ENCODE assay signal across 23 cellular contexts in the genomic region with DNA sequence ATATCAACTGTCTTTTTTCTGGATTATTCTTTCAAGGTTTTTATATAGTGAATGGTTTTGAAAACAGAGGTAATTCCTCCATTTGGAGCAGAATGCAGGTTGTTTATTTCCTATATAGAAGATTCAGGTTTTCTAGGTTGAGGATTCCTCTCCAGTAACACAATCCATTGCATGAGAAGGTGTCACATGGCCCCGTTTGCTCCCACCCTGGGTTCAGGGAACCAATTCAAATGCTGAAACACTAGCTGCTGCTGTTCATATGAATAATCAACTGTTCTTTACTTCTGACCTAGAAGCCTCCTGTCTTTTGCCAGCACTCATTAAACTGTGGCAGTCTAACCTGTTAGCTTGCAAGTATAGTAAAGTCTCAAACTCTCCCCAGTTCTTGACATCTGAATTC.
A peak's percentile ranks its signal among the peaks of the same experiment; 100 is the strongest.
DNase-seq lines count a peak whose midpoint lies in the region; ATAC-seq and TF ChIP-seq lines count a peak whose summit lies in the region.
"Had no signal": no experiment of that assay in that cellular context is flagged by ENCODE, and none has a peak within 500 bp of the region (broad histone marks: within the 10 kb centered on the region; RNA-seq: fewer than 3 reads in every experiment).

No MANE protein-coding gene starts in this region.

- no peak for DNase-seq in GM23248
- DNase-seq in PC-3 = peak; percentile 32
- no peak for DNase-seq in epithelial cell of prostate (ENCODE audit: low read depth, low spot score)
- peak; percentile 19 for DNase-seq in iPS-NIHi7 (ENCODE audit: extremely low spot score)
- DNase-seq in GM10248 (ENCODE audit: extremely low spot score) = no peak
- DNase-seq in kidney glomerular epithelial cell (lab: John Stamatoyannopoulos, UW) = no peak
- DNase-seq: 8988T; CD4-positive, alpha-beta memory T cell; GF-D8; Karpas-422; MV-4-11; NCI-H1105 treated with DMSO at 0.1 percent for 48 hours; NCI-H2029 treated with DMSO at 0.1 percent for 48 hours; NCI-H345; NCI-H524; NCI-H774; OCI-M1 had no signal

- H3K79me2 ChIP-seq in GM23248 (ENCODE audit: insufficient read depth) (no peaks in the 10 kb centered on the region), PC-3 (ENCODE audit: low read length) (no peaks in the 10 kb centered on the region)

- CTCF ChIA-PET in PC-3 (lab: Charles Lee) (no interaction called here), GM10248 (lab: Yijun Ruan, JAX) (interaction anchor here (1.1 to 1.6 kb wide), 2 partner anchors 12 to 16 kb away, joined by 3 to 4 read pairs; no protein-coding TSS in a partner anchor)

- H3K36me3 ChIP-seq in GM23248 (ENCODE audit: low read depth) (no peaks in the 10 kb centered on the region), PC-3 (ENCODE audit: low read depth, low read length) (no peaks in the 10 kb centered on the region)
- H3K36me3 ChIP-seq: BLaER1 treated with 17β-estradiol and CSF1 and Interleukin-3, amounts not matched to agents 10 nM and 100 nM; SJSA1 had no signal

- H3K9me3 ChIP-seq in GM23248 (ENCODE audit: low read depth) (no peaks in the 10 kb centered on the region), PC-3 (ENCODE audit: low read length) (no peaks in the 10 kb centered on the region)
- H3K9me3 ChIP-seq: BLaER1 treated with 17β-estradiol and CSF1 and Interleukin-3, amounts not matched to agents 10 nM and 100 nM; SJSA1 had no signal

- peak overlapping the region; percentile 12 for H3K4me2 ChIP-seq in GM23248 (ENCODE audit: unreplicated experiment)
- H3K4me2 ChIP-seq in PC-3 (ENCODE audit: low read length) = peak overlapping the region; percentile 26; the same call in 1 of the 2 replicates
- H3K4me2 ChIP-seq: BLaER1 treated with 17β-estradiol and CSF1 and Interleukin-3, amounts not matched to agents 10 nM and 100 nM had no signal

- no TSS peak for BruUV-seq in PC-3 (replicated peaks; lab: Mats Ljungman, UMichigan)

- no peak overlapping the region for H3K9ac ChIP-seq in GM23248
- peak overlapping the region; percentile 26; the same call in 1 of the 2 replicates for H3K9ac ChIP-seq in PC-3 (ENCODE audit: low read length)
- H3K9ac ChIP-seq: BLaER1 treated with 17β-estradiol and CSF1 and Interleukin-3, amounts not matched to agents 10 nM and 100 nM had no signal

- TF ChIP-seq CTCF in PC-3 (conservative IDR thresholded peaks at IDR 0.05; ENCODE audit: low read depth, low read length) (no peak), GM10248 (IDR thresholded peaks at IDR 0.05; ENCODE audit: control extremely low read depth, extremely low read depth, low read depth, missing control alignments) (no peak)

- intact Hi-C loops in PC-3 (cut with micrococcal nuclease) = no loop called here

- H3K9me2 ChIP-seq in GM23248 (ENCODE audit: insufficient read depth) = no peaks in the 10 kb centered on the region
- no peaks in the 10 kb centered on the region for H3K9me2 ChIP-seq in PC-3 (replicated peaks; ENCODE audit: low read length)

- H3K27ac ChIP-seq in GM23248 (peak overlapping the region; percentile 92), PC-3 (ENCODE audit: low read length) (peak overlapping the region; percentile 82), epithelial cell of prostate (peak overlapping the region; percentile 52)
- H3K27ac ChIP-seq: BLaER1 treated with 17β-estradiol and CSF1 and Interleukin-3, amounts not matched to agents 10 nM and 100 nM; SJSA1 had no signal

- POLR2A ChIA-PET in PC-3 (lab: Charles Lee; ENCODE audit: unreplicated experiment) (no interaction called here), GM10248 (lab: Yijun Ruan, JAX) (no interaction called here)

- H3K4me1 ChIP-seq in GM23248 (ENCODE audit: insufficient read depth) (peaks cover 38% of the 10 kb centered on the region), PC-3 (ENCODE audit: insufficient read depth, low read length) (peaks cover 11% of the 10 kb centered on the region; the same call in 1 of the 2 replicates)
- H3K4me1 ChIP-seq: BLaER1 treated with 17β-estradiol and CSF1 and Interleukin-3, amounts not matched to agents 10 nM and 100 nM had no signal

- H3K4me3 ChIP-seq in GM23248 = no peak overlapping the region
- H3K4me3 ChIP-seq in PC-3 (ENCODE audit: low read length) = no peak overlapping the region
- H3K4me3 ChIP-seq: BLaER1 treated with 17β-estradiol and CSF1 and Interleukin-3, amounts not matched to agents 10 nM and 100 nM; SJSA1 had no signal

- WGBS in GM23248 (ENCODE audit: low coverage in 1 of 2, low lambda C conversion rate in 2 of 2, missing lambda C conversion rate in 2 of 2), 2 experiments = 41 to 59% methylated on average over 1 of the region's 1 CpG

- H2AFZ ChIP-seq in GM23248 (peak overlapping the region; percentile 26), PC-3 (ENCODE audit: low read length) (no peak overlapping the region)

- in situ Hi-C loops in GM23248 (cut with MboI) = no loop called here

- H3K27me3 ChIP-seq in GM23248 (replicated peaks; ENCODE audit: insufficient read depth) = no peaks in the 10 kb centered on the region
- H3K27me3 ChIP-seq in PC-3 (ENCODE audit: low read length) = no peaks in the 10 kb centered on the region
- H3K27me3 ChIP-seq: BLaER1 treated with 17β-estradiol and CSF1 and Interleukin-3, amounts not matched to agents 10 nM and 100 nM; SJSA1 had no signal

- ATAC-seq in PC-3 (no peak), HG02973 (IDR thresholded peaks at IDR 0.05; ENCODE audit: unreplicated experiment) (no peak), HG02642 (IDR thresholded peaks at IDR 0.05; ENCODE audit: poor library complexity, unreplicated experiment) (no peak)
- ATAC-seq: HCT116, Right ventricle myocardium inferior had no signal

- H3F3A ChIP-seq in GM23248 (ENCODE audit: insufficient read depth) (peaks cover 31% of the 10 kb centered on the region), PC-3 (ENCODE audit: low read length, unreplicated experiment) (no peaks in the 10 kb centered on the region)

- H4K20me1 ChIP-seq in GM23248 (ENCODE audit: insufficient read depth) (no peaks in the 10 kb centered on the region), PC-3 (ENCODE audit: low read length) (no peaks in the 10 kb centered on the region)
- H4K20me1 ChIP-seq: BLaER1 treated with 17β-estradiol and CSF1 and Interleukin-3, amounts not matched to agents 10 nM and 100 nM had no signal

Comparison
In these comparisons a context has a peak if more than half of its experiments do, and no peak if none do; other contexts are left out.
1. DNase-seq: peak in PC-3 (single experiment) and iPS-NIHi7 (single experiment); none in GM23248 (single experiment), epithelial cell of prostate (single experiment), GM10248 (single experiment) and kidney glomerular epithelial cell (single experiment).
2. Peak in every context shown above with its lines, with median percentiles within 50 percentile points of each other: H3K27ac ChIP-seq.